ENCODE assay signal across 1 cellular context in genomic region chr2:185374878-185375277, GRCh38.
TF ChIP-seq lines count a peak whose summit lies in the region.

No MANE protein-coding gene starts in this region.

TF ChIP-seq in SK-N-SH, 30 proteins besides CTCF, POLR2A, EP300 and RAD21 (continued from another document):
- no peak for TF ChIP-seq PBX3 (IDR thresholded peaks at IDR 0.05)
- TF ChIP-seq NRF1 (IDR thresholded peaks at IDR 0.05; ENCODE audit: low read depth, low read length): no peak
- TF ChIP-seq POLR2AphosphoS5 (IDR thresholded peaks at IDR 0.05; ENCODE audit: low read depth, low read length): no peak
- TF ChIP-seq TCF12 (IDR thresholded peaks at IDR 0.05): no peak
